In genomic region chr10:103922659-103923058, GRCh38 we compare ENCODE assay signal across 22 cellular contexts.
"Had no signal": no experiment of that assay in that cellular context is flagged by ENCODE, and none has a peak within 500 bp of the region (broad histone marks: within the 10 kb centered on the region; RNA-seq: fewer than 3 reads in every experiment).

No MANE protein-coding gene starts in this region.

- H3K9me3 Mint-ChIP-seq: mesothelial cell of epicardium; naive B cell; natural killer cell; nephron progenitor cell; neural progenitor cell; stimulated activated effector memory CD8-positive, alpha-beta T cell treated with anti-CD3 and anti-CD28 coated beads, Interleukin-12 subunit alpha, Interleukin-12 subunit beta, amount 100 ng/mL, for 72 hours; stimulated activated naive CD8-positive, alpha-beta T cell treated with anti-CD3 and anti-CD28 coated beads, Interleukin-15, Interleukin-2, amounts not matched to agents 100 ng/mL and 50 ng/mL, for 24 hours had no signal

- H3K4me2 ChIP-seq: neural progenitor cell had no signal

- DNase-seq: left ventricle myocardium inferior; naive B cell; natural killer cell; nephron progenitor cell; occipital lobe; ovary; spleen; stimulated activated CD4-positive, alpha-beta T cell treated with anti-CD3 and anti-CD28 coated beads, Interleukin-4, amount 100 ng/mL, for 24 hours; stimulated activated naive CD4-positive, alpha-beta T cell; upper lobe of left lung had no signal

- H3K27me3 ChIP-seq: neural progenitor cell, neutrophil, ovary, right atrium auricular region, spleen, tibial nerve, upper lobe of left lung, vagina had no signal

- H3K27ac Mint-ChIP-seq: mesothelial cell of epicardium; naive B cell; natural killer cell; nephron progenitor cell; neural progenitor cell; progenitor cell of endocrine pancreas; stimulated activated effector memory CD8-positive, alpha-beta T cell treated with anti-CD3 and anti-CD28 coated beads, Interleukin-12 subunit alpha, Interleukin-12 subunit beta, amount 100 ng/mL, for 72 hours; stimulated activated naive CD8-positive, alpha-beta T cell treated with anti-CD3 and anti-CD28 coated beads, Interleukin-15, Interleukin-2, amounts not matched to agents 100 ng/mL and 50 ng/mL, for 24 hours had no signal

- H3K36me3 ChIP-seq: left ventricle myocardium inferior, neural progenitor cell, neutrophil, ovary, right atrium auricular region, spleen, tibial nerve, upper lobe of left lung, vagina had no signal

- H3K27ac ChIP-seq: left ventricle myocardium inferior, neural progenitor cell, neutrophil, ovary, right atrium auricular region, spleen, tibial nerve, upper lobe of left lung, vagina had no signal

- ATAC-seq: natural killer cell; sciatic nerve; stimulated activated effector memory CD8-positive, alpha-beta T cell treated with anti-CD3 and anti-CD28 coated beads, Interleukin-12 subunit alpha, Interleukin-12 subunit beta, amount 100 ng/mL, for 72 hours had no signal

- H3K9ac ChIP-seq: neural progenitor cell had no signal

- H3K36me3 Mint-ChIP-seq: mesothelial cell of epicardium, naive B cell, natural killer cell, neural progenitor cell had no signal

- H3K4me3 ChIP-seq: left ventricle myocardium inferior, lung, neural progenitor cell, ovary, right atrium auricular region, skin epidermis, spleen, tibial nerve, upper lobe of left lung, vagina had no signal

- H3K27me3 Mint-ChIP-seq: progenitor cell of endocrine pancreas; stimulated activated naive CD8-positive, alpha-beta T cell treated with anti-CD3 and anti-CD28 coated beads, Interleukin-15, Interleukin-2, amounts not matched to agents 100 ng/mL and 50 ng/mL, for 24 hours had no signal

- H3K4me3 Mint-ChIP-seq: mesothelial cell of epicardium; naive B cell; natural killer cell; nephron progenitor cell; neural progenitor cell; stimulated activated effector memory CD8-positive, alpha-beta T cell treated with anti-CD3 and anti-CD28 coated beads, Interleukin-12 subunit alpha, Interleukin-12 subunit beta, amount 100 ng/mL, for 72 hours; stimulated activated naive CD8-positive, alpha-beta T cell treated with anti-CD3 and anti-CD28 coated beads, Interleukin-15, Interleukin-2, amounts not matched to agents 100 ng/mL and 50 ng/mL, for 24 hours had no signal

- H3K9me3 ChIP-seq: left ventricle myocardium inferior, neutrophil, ovary, right atrium auricular region, spleen, tibial nerve, upper lobe of left lung, vagina had no signal
